ENCODE assay signal across 15 cellular contexts in the genomic region with DNA sequence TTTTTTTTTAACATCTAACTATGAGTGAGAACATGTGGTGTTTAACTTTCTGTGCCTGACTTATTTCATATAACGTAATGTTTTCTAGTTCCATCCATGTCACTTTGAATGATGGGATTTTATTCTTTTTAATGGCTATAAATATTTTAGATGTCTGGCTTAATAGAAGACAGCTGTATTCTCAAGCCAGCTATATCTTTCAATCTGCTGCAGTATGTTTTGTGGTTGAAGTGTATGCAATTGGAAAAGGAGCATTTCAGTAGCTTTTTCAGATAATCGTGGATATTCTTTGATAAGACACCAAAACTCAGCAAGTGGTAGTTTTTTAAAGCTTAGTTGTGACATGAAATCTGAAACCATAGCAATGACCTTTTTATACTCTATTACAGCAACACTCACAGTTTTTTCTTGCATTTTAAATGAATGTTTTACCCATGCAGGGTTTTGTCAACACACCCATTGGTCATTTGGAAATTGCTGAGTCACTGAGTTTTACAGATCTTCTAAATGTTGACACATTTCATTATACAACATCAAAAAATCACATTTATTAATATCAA. TPM values are rescaled to one million over a fixed set of nuclear protein-coding genes. Genes with fewer than 3 reads are reported as not detected.
DNase-seq lines count a peak whose midpoint lies in the region; ATAC-seq and TF ChIP-seq lines count a peak whose summit lies in the region.
"Had no signal": no experiment of that assay in that cellular context is flagged by ENCODE, and none has a peak within 500 bp of the region (broad histone marks: within the 10 kb centered on the region; RNA-seq: fewer than 3 reads in every experiment).

No MANE protein-coding gene starts in this region.

- H3K4me3 ChIP-seq in BJ (ENCODE audit: low read depth, low read length), result no peak overlapping the region
- no peak overlapping the region for H3K4me3 ChIP-seq in HEK293 (ENCODE audit: low read depth, low read length)
- H3K4me3 ChIP-seq in trophoblast cell (ENCODE audit: low read depth, low read length), result no peak overlapping the region
- H3K4me3 ChIP-seq: ovary had no signal

- H3K9me3 ChIP-seq in HEK293 (ENCODE audit: control insufficient read depth, insufficient read depth, low read depth, low read length), result no peaks in the 10 kb centered on the region
- H3K9me3 ChIP-seq in trophoblast cell (ENCODE audit: insufficient read depth, low read depth, low read length), result no peaks in the 10 kb centered on the region
- H3K9me3 ChIP-seq: Caco-2, ovary had no signal

- TF ChIP-seq CTCF in BJ (IDR thresholded peaks at IDR 0.05; ENCODE audit: insufficient read depth, low read depth, low read length) (no peak), HEK293 (tag by site-specific recombination; IDR thresholded peaks at IDR 0.05) (no peak)

- H3K27me3 ChIP-seq in BJ (ENCODE audit: control insufficient read depth, insufficient read depth, low read length) (no peaks in the 10 kb centered on the region), trophoblast cell (ENCODE audit: insufficient read depth, low read length) (no peaks in the 10 kb centered on the region)
- H3K27me3 ChIP-seq: ovary had no signal

- intact Hi-C loops in activated T-helper 2 cell treated with anti-CD3 and anti-CD28 coated beads, Interferon-gamma antibody, Interleukin-2, Interleukin-4, amounts not matched to agents 10 μg/mL and 5 μg/mL and 100 μg/mL, durations not matched to agents 14 hours and 24 hours and 36 hours (cut with micrococcal nuclease), result no loop called here
- intact Hi-C loops in posterior cingulate gyrus (cut with DNase I), result no loop called here

- H3K9ac ChIP-seq in trophoblast cell (ENCODE audit: low read length), result no peak overlapping the region

- peaks cover 15% of the 10 kb centered on the region for H3K4me1 Mint-ChIP-seq in activated T-helper 2 cell treated with anti-CD3 and anti-CD28 coated beads, Interferon-gamma antibody, Interleukin-2, Interleukin-4, amounts not matched to agents 10 μg/mL and 5 μg/mL and 100 μg/mL, durations not matched to agents 14 hours and 24 hours and 36 hours (ENCODE audit: low read depth)

- H2BK12ac ChIP-seq in trophoblast cell (ENCODE audit: low read length), result no peak overlapping the region

- H4K8ac ChIP-seq in trophoblast cell (ENCODE audit: low read depth, low read length), result no peak overlapping the region

- H3K27me3 Mint-ChIP-seq in activated T-helper 2 cell treated with anti-CD3 and anti-CD28 coated beads, Interferon-gamma antibody, Interleukin-2, Interleukin-4, amounts not matched to agents 10 μg/mL and 5 μg/mL and 100 μg/mL, durations not matched to agents 14 hours and 24 hours and 36 hours (ENCODE audit: low read depth), result no peaks in the 10 kb centered on the region
- H3K27me3 Mint-ChIP-seq: dendritic cell treated with granulocyte-macrophage colony-stimulating factor and Interleukin-4, amounts not matched to agents 40 ng/mL and 50 ng/mL, for 4 days had no signal

- H4K12ac ChIP-seq in trophoblast cell (ENCODE audit: low read depth, low read length), result no peak overlapping the region

- H3K79me1 ChIP-seq in trophoblast cell (ENCODE audit: low read length), result no peaks in the 10 kb centered on the region

- H3K4me3 Mint-ChIP-seq in activated T-helper 2 cell treated with anti-CD3 and anti-CD28 coated beads, Interferon-gamma antibody, Interleukin-2, Interleukin-4, amounts not matched to agents 10 μg/mL and 5 μg/mL and 100 μg/mL, durations not matched to agents 14 hours and 24 hours and 36 hours (ENCODE audit: low read depth), result no peak overlapping the region
- H3K4me3 Mint-ChIP-seq: dendritic cell treated with granulocyte-macrophage colony-stimulating factor and Interleukin-4, amounts not matched to agents 40 ng/mL and 50 ng/mL, for 4 days had no signal

- no CpG with 5 or more reads among the region's 2 CpGs for WGBS in trophoblast cell (ENCODE audit: extremely low coverage, insufficient coverage, insufficient read length)

- H3K36me3 ChIP-seq in BJ (ENCODE audit: control insufficient read depth, insufficient read depth, low read length) (no peaks in the 10 kb centered on the region), HEK293 (ENCODE audit: control insufficient read depth in 2 of 2, insufficient read depth in 1 of 2, low read length in 2 of 2) (no peaks in the 10 kb centered on the region), trophoblast cell (ENCODE audit: control insufficient read depth in 1 of 2, insufficient read depth in 2 of 2, low read length in 2 of 2) (no peaks in the 10 kb centered on the region)
- H3K36me3 ChIP-seq: ovary had no signal

- H3K9me3 Mint-ChIP-seq in activated T-helper 2 cell treated with anti-CD3 and anti-CD28 coated beads, Interferon-gamma antibody, Interleukin-2, Interleukin-4, amounts not matched to agents 10 μg/mL and 5 μg/mL and 100 μg/mL, durations not matched to agents 14 hours and 24 hours and 36 hours, result no peaks in the 10 kb centered on the region
- H3K9me3 Mint-ChIP-seq: dendritic cell treated with granulocyte-macrophage colony-stimulating factor and Interleukin-4, amounts not matched to agents 40 ng/mL and 50 ng/mL, for 4 days had no signal

- CTCF ChIA-PET in BJ (lab: Yijun Ruan, JAX) (no interaction called here), HEK293 (lab: Yijun Ruan, JAX) (interaction anchor here (0.7 to 0.8 kb wide), 2 partner anchors 23 to 35 kb away, joined by 3 read pairs; no protein-coding TSS in a partner anchor)

- H3K79me2 ChIP-seq in trophoblast cell (ENCODE audit: control insufficient read depth, insufficient read depth, low read length, poor library complexity), result no peaks in the 10 kb centered on the region

- H3K27ac ChIP-seq in HEK293 (ENCODE audit: extremely low read depth, low read depth, low read length) (no peak overlapping the region), trophoblast cell (ENCODE audit: low read depth, low read length) (no peak overlapping the region)
- H3K27ac ChIP-seq: ovary had no signal

- no peak overlapping the region for H4K91ac ChIP-seq in trophoblast cell (ENCODE audit: low read depth, low read length)

- peaks cover 6% of the 10 kb centered on the region for H3K36me3 Mint-ChIP-seq in activated T-helper 2 cell treated with anti-CD3 and anti-CD28 coated beads, Interferon-gamma antibody, Interleukin-2, Interleukin-4, amounts not matched to agents 10 μg/mL and 5 μg/mL and 100 μg/mL, durations not matched to agents 14 hours and 24 hours and 36 hours (ENCODE audit: low read depth)

- no peak overlapping the region for H3K4me2 ChIP-seq in trophoblast cell (ENCODE audit: low read length)

- no peak overlapping the region for H2AFZ ChIP-seq in trophoblast cell (ENCODE audit: insufficient read depth, low read length, poor library complexity)

- H2BK5ac ChIP-seq in trophoblast cell (ENCODE audit: low read depth, low read length, poor library complexity), result no peak overlapping the region

- H3K14ac ChIP-seq in trophoblast cell (ENCODE audit: low read length), result no peak overlapping the region

- ATAC-seq in left lobe of liver, result peak; percentile 58

- H3K18ac ChIP-seq in trophoblast cell (ENCODE audit: low read length), result no peak overlapping the region

- H2BK120ac ChIP-seq in trophoblast cell (ENCODE audit: insufficient read depth, low read length, poor library complexity), result no peak overlapping the region

- H3K4me1 ChIP-seq in HEK293 (ENCODE audit: control insufficient read depth, insufficient read depth, low read length), result peaks cover 2% of the 10 kb centered on the region
- H3K4me1 ChIP-seq in trophoblast cell (ENCODE audit: control insufficient read depth in 1 of 2, insufficient read depth in 2 of 2, low read length in 2 of 2), result peaks cover 0 to 3% of the 10 kb centered on the region in 2 experiments

- H2AK5ac ChIP-seq in trophoblast cell (ENCODE audit: low read length), result no peak overlapping the region

- POLR2A ChIA-PET in BJ (lab: Charles Lee), result interaction anchor here (0.6 kb wide), 1 partner anchor 31 kb away, joined by 9 read pairs; no protein-coding TSS in a partner anchor
- POLR2A ChIA-PET in HEK293 (lab: Yijun Ruan, JAX), result interaction anchor here (0.6 to 1.8 kb wide), 3 partner anchors 9 to 56 kb away, joined by 3 to 6 read pairs (median 3); a partner anchor contains a TSS

- peak overlapping the region; percentile 22 for H3K27ac Mint-ChIP-seq in activated T-helper 2 cell treated with anti-CD3 and anti-CD28 coated beads, Interferon-gamma antibody, Interleukin-2, Interleukin-4, amounts not matched to agents 10 μg/mL and 5 μg/mL and 100 μg/mL, durations not matched to agents 14 hours and 24 hours and 36 hours
- H3K27ac Mint-ChIP-seq: dendritic cell treated with granulocyte-macrophage colony-stimulating factor and Interleukin-4, amounts not matched to agents 40 ng/mL and 50 ng/mL, for 4 days had no signal

- H3K4ac ChIP-seq in trophoblast cell (ENCODE audit: low read depth, low read length), result no peak overlapping the region

- H3K23ac ChIP-seq in trophoblast cell (ENCODE audit: low read length), result no peak overlapping the region

- DNase-seq in BJ (ENCODE audit: low read depth) (peak; percentile 84), left lobe of liver (ENCODE audit: low spot score) (no peak), posterior cingulate gyrus (no peak), COLO668 (lab: John Stamatoyannopoulos, UW; ENCODE audit: unreplicated experiment) (no peak), trophoblast cell (no peak)
- no peak for DNase-seq in activated T-helper 2 cell treated with anti-CD3 and anti-CD28 coated beads, Interferon-gamma antibody, Interleukin-2, Interleukin-4, amounts not matched to agents 10 μg/mL and 5 μg/mL and 100 μg/mL, durations not matched to agents 14 hours and 24 hours and 36 hours (ENCODE audit: low spot score)
- DNase-seq in activated CD4-positive, alpha-beta T cell treated with anti-CD3 and anti-CD28 coated beads for 48 hours, result no peak
- DNase-seq: activated naive CD4-positive, alpha-beta T cell treated with Interleukin-2 at 50 U/mL for 16 hours; Caco-2; ovary; stimulated activated CD4-positive, alpha-beta T cell treated with anti-CD3 and anti-CD28 coated beads, Interleukin-2, amount 100 ng/mL, for 48 hours; stimulated activated naive CD4-positive, alpha-beta T cell treated with Interleukin-2 at 50 U/mL for 16 hours had no signal

RNA-seq across cellular contexts. Expression of a gene that starts 5.7 kb away (rescaled TPM):
- polyA plus RNA-seq in BJ (2011; rRNA removed), result 10.5 and 20.2 TPM in 2 replicates
- 0.62 and 2.2 TPM in 2 replicates for polyA minus RNA-seq in BJ (2011; rRNA and poly(A)+ RNA removed)
- 11.4 and 12.3 TPM in 2 replicates for total RNA-seq in activated T-helper 2 cell treated with anti-CD3 and anti-CD28 coated beads, Interferon-gamma antibody, Interleukin-2, Interleukin-4, amounts not matched to agents 10 μg/mL and 5 μg/mL and 100 μg/mL, durations not matched to agents 14 hours and 24 hours and 36 hours
- 6.9 TPM for total RNA-seq in left lobe of liver
- 47.5 and 50.1 TPM in 2 replicates for polyA plus RNA-seq in trophoblast cell (2013)

RNA-seq across cellular contexts. Expression of a gene that starts 6.0 kb away (rescaled TPM):
- polyA plus RNA-seq in BJ (2011; rRNA removed), result 24.4 and 26.5 TPM in 2 replicates
- polyA minus RNA-seq in BJ (2011; rRNA and poly(A)+ RNA removed), result 10.9 and 14.7 TPM in 2 replicates
- 3.1 and 4.8 TPM in 2 replicates for total RNA-seq in activated T-helper 2 cell treated with anti-CD3 and anti-CD28 coated beads, Interferon-gamma antibody, Interleukin-2, Interleukin-4, amounts not matched to agents 10 μg/mL and 5 μg/mL and 100 μg/mL, durations not matched to agents 14 hours and 24 hours and 36 hours
- total RNA-seq in left lobe of liver, result 15.1 TPM
- 2.9 and 3.2 TPM in 2 replicates for polyA plus RNA-seq in trophoblast cell (2013)

RNA-seq across cellular contexts. Expression of a gene that starts 23.5 kb away (rescaled TPM):
- polyA plus RNA-seq in BJ (2011; rRNA removed), result 4.8 and 5.6 TPM in 2 replicates
- 2.5 and 4.0 TPM in 2 replicates for polyA minus RNA-seq in BJ (2011; rRNA and poly(A)+ RNA removed)
- 8.4 and 9.6 TPM in 2 replicates for total RNA-seq in activated T-helper 2 cell treated with anti-CD3 and anti-CD28 coated beads, Interferon-gamma antibody, Interleukin-2, Interleukin-4, amounts not matched to agents 10 μg/mL and 5 μg/mL and 100 μg/mL, durations not matched to agents 14 hours and 24 hours and 36 hours
- 6.8 TPM for total RNA-seq in left lobe of liver
- 5.8 and 6.3 TPM in 2 replicates for polyA plus RNA-seq in trophoblast cell (2013)

RNA-seq across cellular contexts. Expression of a gene that starts 38.1 kb away (rescaled TPM):
- not detected in 2 replicates for polyA plus RNA-seq in BJ (2011; rRNA removed)
- polyA minus RNA-seq in BJ (2011; rRNA and poly(A)+ RNA removed), result 0.15 TPM in 1 of 2 replicates, not detected in the other
- 0.16 and 0.39 TPM in 2 replicates for total RNA-seq in activated T-helper 2 cell treated with anti-CD3 and anti-CD28 coated beads, Interferon-gamma antibody, Interleukin-2, Interleukin-4, amounts not matched to agents 10 μg/mL and 5 μg/mL and 100 μg/mL, durations not matched to agents 14 hours and 24 hours and 36 hours
- 0.08 TPM for total RNA-seq in left lobe of liver
- polyA plus RNA-seq in trophoblast cell (2013), result 0.18 and 0.25 TPM in 2 replicates
- total RNA-seq: lung microvascular endothelial cell had no signal

RNA-seq across cellular contexts. Expression of a gene that starts 55.9 kb away (rescaled TPM):
- polyA plus RNA-seq in BJ (2011; rRNA removed), result 2.0 and 4.2 TPM in 2 replicates
- polyA minus RNA-seq in BJ (2011; rRNA and poly(A)+ RNA removed), result 0.66 and 1.0 TPM in 2 replicates
- 6.9 and 10.3 TPM in 2 replicates for total RNA-seq in activated T-helper 2 cell treated with anti-CD3 and anti-CD28 coated beads, Interferon-gamma antibody, Interleukin-2, Interleukin-4, amounts not matched to agents 10 μg/mL and 5 μg/mL and 100 μg/mL, durations not matched to agents 14 hours and 24 hours and 36 hours
- 4.0 TPM for total RNA-seq in left lobe of liver
- 1.8 and 3.0 TPM in 2 replicates for polyA plus RNA-seq in trophoblast cell (2013)
